ENCODE assay signal across 9 cellular contexts in the genomic region with DNA sequence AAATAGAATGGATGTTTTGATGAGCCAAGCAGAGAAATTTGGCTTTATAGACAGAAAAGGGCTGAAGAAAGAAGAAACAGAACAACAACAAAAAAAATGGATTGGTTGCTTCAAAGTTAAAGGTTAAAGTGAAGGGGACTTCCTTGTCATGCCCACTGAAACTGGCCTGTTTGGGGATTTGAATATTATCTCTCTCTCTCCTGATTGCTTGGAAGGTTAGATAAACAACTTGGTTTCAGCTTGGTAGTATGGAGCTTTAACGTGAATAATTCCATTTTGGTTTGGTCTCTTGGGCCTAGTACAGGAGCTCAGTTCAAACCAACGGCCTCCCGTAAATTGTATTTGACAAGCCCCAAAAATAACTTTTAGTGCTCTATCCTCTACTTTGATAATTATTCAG.
A peak's percentile ranks its signal among the peaks of the same experiment; 100 is the strongest.
DNase-seq lines count a peak whose midpoint lies in the region; ATAC-seq, FAIRE-seq and TF ChIP-seq lines count a peak whose summit lies in the region.
"Had no signal": no experiment of that assay in that cellular context is flagged by ENCODE, and none has a peak within 500 bp of the region (broad histone marks: within the 10 kb centered on the region; RNA-seq: fewer than 3 reads in every experiment).

No MANE protein-coding gene starts in this region.

- CTCF ChIA-PET in activated CD4-positive, alpha-beta memory T cell treated with anti-CD3 and anti-CD28 coated beads, Interleukin-2, amount 10 ng/mL, durations not matched to agents 7 days and 5 days (lab: Charles Lee) = interaction anchor here (0.9 to 2.1 kb wide), 2 partner anchors 47 to 75 kb away, joined by 5 to 7 read pairs; no protein-coding TSS in a partner anchor

- H3K4me3 Mint-ChIP-seq in activated CD4-positive, alpha-beta memory T cell treated with anti-CD3 and anti-CD28 coated beads, Interleukin-2, amount 10 ng/mL, durations not matched to agents 7 days and 5 days = peak overlapping the region; percentile 67

- 34 to 47% methylated on average over 3 of the region's 3 CpGs for WGBS in pancreas, 2 donors

- H3K27me3 ChIP-seq in pancreas = no peaks in the 10 kb centered on the region

- POLR2A ChIA-PET in activated CD4-positive, alpha-beta memory T cell treated with anti-CD3 and anti-CD28 coated beads, Interleukin-2, amount 10 ng/mL, durations not matched to agents 7 days and 5 days (lab: Charles Lee) = interaction anchor here (0.7 to 10.6 kb wide), 11 partner anchors 11 to 268 kb away, joined by 3 to 232 read pairs (median 5); a partner anchor contains a TSS

- no peaks in the 10 kb centered on the region for H3K9me3 Mint-ChIP-seq in activated CD4-positive, alpha-beta memory T cell treated with anti-CD3 and anti-CD28 coated beads, Interleukin-2, amount 10 ng/mL, durations not matched to agents 7 days and 5 days

- H3K4me1 Mint-ChIP-seq in activated CD4-positive, alpha-beta memory T cell treated with anti-CD3 and anti-CD28 coated beads, Interleukin-2, amount 10 ng/mL, durations not matched to agents 7 days and 5 days = peaks cover 76% of the 10 kb centered on the region

- peak; percentile 94 for FAIRE-seq in GM12892 (lab: Jason Lieb, UNC)
- no peak for FAIRE-seq in pancreas (lab: Jason Lieb, UNC)

- peaks cover 5% of the 10 kb centered on the region for H3K36me3 Mint-ChIP-seq in activated CD4-positive, alpha-beta memory T cell treated with anti-CD3 and anti-CD28 coated beads, Interleukin-2, amount 10 ng/mL, durations not matched to agents 7 days and 5 days (ENCODE audit: low read depth)

- no peak overlapping the region for H3K4me3 ChIP-seq in pancreas

- H3K27ac Mint-ChIP-seq in activated CD4-positive, alpha-beta memory T cell treated with anti-CD3 and anti-CD28 coated beads, Interleukin-2, amount 10 ng/mL, durations not matched to agents 7 days and 5 days = peak overlapping the region; percentile 96

- H3K9me3 ChIP-seq in pancreas = no peaks in the 10 kb centered on the region

- peaks cover 0 to 25% (median 16%) of the 10 kb centered on the region in 3 donors for H3K4me1 ChIP-seq in pancreas

- intact Hi-C loops in pancreas (cut with DNase I) = no loop called here

- no peaks in the 10 kb centered on the region for H3K36me3 ChIP-seq in pancreas

- peak overlapping the region in 2 of 4 donors; percentile 10 to 31 for H3K27ac ChIP-seq in pancreas
- H3K27ac ChIP-seq: RWPE1 had no signal

- ATAC-seq in HG02588 (IDR thresholded peaks at IDR 0.05; ENCODE audit: unreplicated experiment) = peak; percentile 28
- peak in 3 of 4 donors; percentile 17 to 33 (median 23) for ATAC-seq in pancreas
- no peak for ATAC-seq in GM21390 (IDR thresholded peaks at IDR 0.05; ENCODE audit: unreplicated experiment)

- H3K27me3 Mint-ChIP-seq in activated CD4-positive, alpha-beta memory T cell treated with anti-CD3 and anti-CD28 coated beads, Interleukin-2, amount 10 ng/mL, durations not matched to agents 7 days and 5 days = no peaks in the 10 kb centered on the region

- DNase-seq in GM12892 (ENCODE audit: insufficient read length) (no peak), pancreas (no peak), kidney glomerular epithelial cell (lab: John Stamatoyannopoulos, UW) (no peak), NCI-H82 (lab: John Stamatoyannopoulos, UW) (no peak), NCI-H510A (lab: John Stamatoyannopoulos, UW) (no peak)
- DNase-seq in activated CD4-positive, alpha-beta memory T cell treated with anti-CD3 and anti-CD28 coated beads, Interleukin-2, amount 10 ng/mL, durations not matched to agents 7 days and 5 days = no peak

- TF ChIP-seq POLR2A in GM12892 (IDR thresholded peaks at IDR 0.05; ENCODE audit: low read depth, low read length) = no peak

- no peak for TF ChIP-seq CTCF in pancreas (IDR thresholded peaks at IDR 0.05)
